Comparison of ENCODE assay signal across 12 cellular contexts in genomic region chr20:58312836-58313235, GRCh38. TPM values are rescaled to one million over a fixed set of nuclear protein-coding genes. Genes with fewer than 3 reads are reported as not detected.
DNase-seq lines count a peak whose midpoint lies in the region; ATAC-seq, FAIRE-seq and TF ChIP-seq lines count a peak whose summit lies in the region.
"Had no signal": no experiment of that assay in that cellular context is flagged by ENCODE, and none has a peak within 500 bp of the region (broad histone marks: within the 10 kb centered on the region; RNA-seq: fewer than 3 reads in every experiment).

No MANE protein-coding gene starts in this region.

- H3K36me3 Mint-ChIP-seq in activated T-cell treated with anti-CD3 and anti-CD28 coated beads, Interleukin-2, amount 50 U/mL, for 24 hours (ENCODE audit: low read depth), result peaks cover 71% of the 10 kb centered on the region

- CTCF ChIA-PET in Panc1 (lab: Charles Lee), result no interaction called here
- CTCF ChIA-PET in K562 (lab: Yijun Ruan, JAX; ENCODE audit: low intra/inter-chr PET ratio), result no interaction called here

- H3K9me3 ChIP-seq in Panc1 (ENCODE audit: control insufficient read depth, insufficient read depth, low read depth, low read length) (no peaks in the 10 kb centered on the region), K562 (replicated peaks; ENCODE audit: control insufficient read depth, insufficient read depth, low read depth, low read length) (no peaks in the 10 kb centered on the region), neutrophil (no peaks in the 10 kb centered on the region), aorta (ENCODE audit: control insufficient read depth, low read length) (no peaks in the 10 kb centered on the region)
- H3K9me3 ChIP-seq: colonic mucosa, SK-N-SH had no signal

- H3K4me1 ChIP-seq in Panc1 (ENCODE audit: control insufficient read depth, insufficient read depth, low read length) (peaks cover 12% of the 10 kb centered on the region; the same call in 1 of the 2 replicates), K562 (replicated peaks in 1 of 2; ENCODE audit: control insufficient read depth in 2 of 2, insufficient read depth in 2 of 2, low read length in 2 of 2) (peaks cover 3 to 10% of the 10 kb centered on the region in 2 experiments; a peak in 2 of 5 replicates), neutrophil (ENCODE audit: control insufficient read depth in 1 of 2, insufficient read depth in 1 of 2, low read depth in 1 of 2, low read length in 1 of 2) (peaks cover 29 to 37% of the 10 kb centered on the region in 2 experiments), aorta (ENCODE audit: control insufficient read depth in 1 of 2, insufficient read depth in 2 of 2, low read length in 2 of 2) (no peaks in the 10 kb centered on the region)

- H3K4me2 ChIP-seq in K562 (ENCODE audit: insufficient read depth, low read length), result no peak overlapping the region
- H3K4me2 ChIP-seq: SK-N-SH had no signal

- H2AFZ ChIP-seq in K562 (ENCODE audit: low read depth, low read length), result no peak overlapping the region

- no peak overlapping the region for H3K9ac ChIP-seq in K562 (ENCODE audit: insufficient read depth in 1 of 2, low read depth in 2 of 2, low read length in 2 of 2)
- H3K9ac ChIP-seq: SK-N-SH had no signal

- no peaks in the 10 kb centered on the region for H3K27me3 Mint-ChIP-seq in activated T-cell treated with anti-CD3 and anti-CD28 coated beads, Interleukin-2, amount 50 U/mL, for 24 hours
- H3K27me3 Mint-ChIP-seq: progenitor cell of endocrine pancreas had no signal

- H3K9me1 ChIP-seq in K562 (ENCODE audit: control insufficient read depth, insufficient read depth, low read length), result peaks cover 3% of the 10 kb centered on the region

- ATAC-seq in Panc1 (no peak), K562 (no peak), aorta (ENCODE audit: low FRiP score) (no peak)

- peak overlapping the region; percentile 91 for H3K27ac Mint-ChIP-seq in activated T-cell treated with anti-CD3 and anti-CD28 coated beads, Interleukin-2, amount 50 U/mL, for 24 hours
- H3K27ac Mint-ChIP-seq: mesothelial cell of epicardium, progenitor cell of endocrine pancreas had no signal

- H3K4me3 ChIP-seq in Panc1 (ENCODE audit: low read depth in 2 of 2, low read length in 2 of 2) (no peak overlapping the region), K562 (no peak overlapping the region), neutrophil (ENCODE audit: low read depth in 1 of 2, low read length in 1 of 2) (no peak overlapping the region), aorta (ENCODE audit: low read length in 2 of 2) (no peak overlapping the region)
- H3K4me3 ChIP-seq: colonic mucosa had no signal

- intact Hi-C loops in Panc1 (cut with micrococcal nuclease; ENCODE audit: unreplicated experiment) (no loop called here), K562 (cut with micrococcal nuclease) (no loop called here), aorta (cut with DNase I) (no loop called here)

- no peak for TF ChIP-seq EP300 in K562 (IDR thresholded peaks at IDR 0.05; ENCODE audit: low read length)

- peaks cover 68% of the 10 kb centered on the region for H3K4me1 Mint-ChIP-seq in activated T-cell treated with anti-CD3 and anti-CD28 coated beads, Interleukin-2, amount 50 U/mL, for 24 hours (ENCODE audit: low read depth)

- no peak for DNase-seq in activated T-cell treated with anti-CD3 and anti-CD28 coated beads, Interleukin-2, amount 50 U/mL, for 24 hours
- DNase-seq in activated T-cell treated with anti-CD3 and anti-CD28 coated beads, Interleukin-2, amount 50 U/mL, for 1 hour, result no peak
- DNase-seq in Panc1 (ENCODE audit: low read depth, low spot score), result no peak
- DNase-seq in K562 (ENCODE audit: extremely low read depth in 1 of 4, low spot score in 3 of 4), result no peak
- DNase-seq in aorta, result no peak
- DNase-seq in COLO829 (ENCODE audit: low spot score), result no peak
- DNase-seq in NCI-H187 treated with DMSO at 0.1 percent for 48 hours (lab: John Stamatoyannopoulos, UW), result no peak
- DNase-seq: colonic mucosa, SK-N-SH had no signal

- WGBS in K562 (ENCODE audit: insufficient coverage, low coverage, missing lambda C conversion rate), result 48% methylated on average over 2 of the region's 2 CpGs
- WGBS in aorta, 2 donors, result 68 to 96% methylated on average over 2 of the region's 2 CpGs

- in situ Hi-C loops in Panc1 (cut with HindIII; ENCODE audit: low pct_unique_long_range_greater_than_20kb, low sequenced_read_pairs), result no loop called here
- in situ Hi-C loops in K562 (cut with MboI), result no loop called here

- H3K27ac ChIP-seq in Panc1 (ENCODE audit: low read length), result no peak overlapping the region
- H3K27ac ChIP-seq in K562 (ENCODE audit: extremely low read depth, low read depth, low read length), result no peak overlapping the region
- H3K27ac ChIP-seq in neutrophil, result peak overlapping the region; percentile 68
- H3K27ac ChIP-seq in aorta (ENCODE audit: low read depth in 1 of 2, low read length in 2 of 2), result no peak overlapping the region
- H3K27ac ChIP-seq: colonic mucosa had no signal

- FAIRE-seq in K562 (lab: Jason Lieb, UNC), result no peak

- peak overlapping the region; percentile 30 for H3K4me3 Mint-ChIP-seq in activated T-cell treated with anti-CD3 and anti-CD28 coated beads, Interleukin-2, amount 50 U/mL, for 24 hours
- H3K4me3 Mint-ChIP-seq: mesothelial cell of epicardium had no signal

- no peak for TF ChIP-seq POLR2A in K562 (conservative IDR thresholded peaks at IDR 0.05)

- H3K79me2 ChIP-seq in K562 (ENCODE audit: control insufficient read depth, insufficient read depth, low read length), result peaks cover 30% of the 10 kb centered on the region

- H3K27me3 ChIP-seq in Panc1 (ENCODE audit: control insufficient read depth, insufficient read depth, low read length), result no peaks in the 10 kb centered on the region
- no peaks in the 10 kb centered on the region for H3K27me3 ChIP-seq in K562 (ENCODE audit: control insufficient read depth in 2 of 2, insufficient read depth in 2 of 2, low read length in 2 of 2)
- no peaks in the 10 kb centered on the region for H3K27me3 ChIP-seq in neutrophil
- no peaks in the 10 kb centered on the region for H3K27me3 ChIP-seq in aorta (ENCODE audit: control insufficient read depth in 1 of 2, insufficient read depth in 2 of 2, low read length in 1 of 2)
- H3K27me3 ChIP-seq: colonic mucosa had no signal

- no peaks in the 10 kb centered on the region for H3K9me3 Mint-ChIP-seq in activated T-cell treated with anti-CD3 and anti-CD28 coated beads, Interleukin-2, amount 50 U/mL, for 24 hours

- TF ChIP-seq CTCF in Panc1 (IDR thresholded peaks at IDR 0.05) (no peak), K562 (IDR thresholded peaks at IDR 0.05 in 2 of 3, conservative IDR thresholded peaks at IDR 0.05 in 1 of 3; ENCODE audit: insufficient read depth in 2 of 3, low read depth in 1 of 3, low read length in 3 of 3) (no peak), neutrophil (IDR thresholded peaks at IDR 0.05) (no peak)

- no peaks in the 10 kb centered on the region; the same call in 1 of the 2 replicates for H4K20me1 ChIP-seq in K562 (replicated peaks; ENCODE audit: control insufficient read depth, insufficient read depth, low read length)

- H3K36me3 ChIP-seq in Panc1 (ENCODE audit: control insufficient read depth, insufficient read depth, low read length) (peaks cover 12% of the 10 kb centered on the region), K562 (ENCODE audit: control insufficient read depth, insufficient read depth, low read length) (peaks cover 54% of the 10 kb centered on the region), neutrophil (peaks cover 34% of the 10 kb centered on the region), aorta (ENCODE audit: control insufficient read depth in 1 of 2, insufficient read depth in 2 of 2, low read length in 1 of 2) (peaks cover 0 to 2% of the 10 kb centered on the region in 2 donors)
- H3K36me3 ChIP-seq: colonic mucosa had no signal

- TSS peak; percentile 14 for BruUV-seq in Panc1 (replicated peaks; lab: Mats Ljungman, UMichigan)
- TSS peak; percentile 5 for BruUV-seq in K562 (replicated peaks; lab: Mats Ljungman, UMichigan)

- no peak for TF ChIP-seq RAD21 in K562 (CRISPR knock-in tag; conservative IDR thresholded peaks at IDR 0.05 in 1 of 2, IDR thresholded peaks at IDR 0.05 in 1 of 2)

- POLR2A ChIA-PET in Panc1 (lab: Charles Lee), result no interaction called here
- POLR2A ChIA-PET in K562 (lab: Yijun Ruan, JAX), result interaction anchor here (0.6 to 0.8 kb wide), 2 partner anchors 19 to 40 kb away, joined by 3 to 4 read pairs; no protein-coding TSS in a partner anchor

TF ChIP-seq in K562, 482 proteins besides CTCF, POLR2A, EP300 and RAD21:
- TF ChIP-seq EHMT2 (IDR thresholded peaks at IDR 0.05), result no peak
- no peak for TF ChIP-seq HCFC1 (IDR thresholded peaks at IDR 0.05; ENCODE audit: low read depth, low read length)
TF ChIP-seq in K562: peak in this region for 0.

RNA-seq across cellular contexts. Expression of gene RAB22A, which starts 3.3 kb away (rescaled TPM):
- total RNA-seq in Panc1 (2021; ENCODE audit: unreplicated experiment), result 21.1 TPM
- polyA plus RNA-seq in Panc1 (2012; ENCODE audit: insufficient read length), result 7.8 TPM
- total RNA-seq in K562 (2011; cell fraction: chromatin; rRNA removed; ENCODE audit: low replicate concordance), result 15.9 and 20.0 TPM in 2 replicates
- total RNA-seq in K562 (2011; cell fraction: nucleolus; rRNA removed), result 9.2 and 10.4 TPM in 2 replicates
- total RNA-seq in K562 (2011; cell fraction: nucleoplasm; rRNA removed), result 21.1 and 38.6 TPM in 2 replicates
- total RNA-seq in K562 (2014; rRNA removed), result 5.3 and 8.0 TPM in 2 replicates
- 6.9 and 7.5 TPM in 2 replicates for total RNA-seq in K562 (2014; rRNA removed; fragmentation: Illumina TruSeq; extraction: Trizol)
- 6.4 and 7.4 TPM in 2 replicates for total RNA-seq in K562 (2015; rRNA removed; fragmentation: Illumina TruSeq; extraction: Trizol)
- total RNA-seq in K562 (2021), result 6.7 and 7.3 TPM in 2 replicates
- polyA plus RNA-seq in K562 (2011; rRNA removed), result 5.7 and 7.6 TPM in 2 replicates
- polyA plus RNA-seq in K562 (2011; cell fraction: cytosol; rRNA removed), result 3.0 and 3.8 TPM in 2 replicates
- polyA plus RNA-seq in K562 (2011; cell fraction: nucleus; rRNA removed), result 5.7 and 8.3 TPM in 2 replicates
- polyA plus RNA-seq in K562 (2012), result 3.6 and 4.6 TPM in 2 replicates
- 3.8 and 4.2 TPM in 2 replicates for polyA plus RNA-seq in K562 (2014; fragmentation: Illumina TruSeq; extraction: Trizol)
- polyA plus RNA-seq in K562 (2014; fragmentation: Nextera tagmentation; extraction: Ambion mirVana), result 1 to 10 TPM; 1.1 to 1.9 TPM
- 4.3 and 5.4 TPM in 2 replicates for polyA plus RNA-seq in K562 (2014; rRNA removed)
- polyA minus RNA-seq in K562 (2011; rRNA and poly(A)+ RNA removed), result 12.2 and 15.9 TPM in 2 replicates
- polyA minus RNA-seq in K562 (2011; cell fraction: cytosol; rRNA and poly(A)+ RNA removed), result 3.1 and 6.3 TPM in 2 replicates
- polyA minus RNA-seq in K562 (2011; cell fraction: nucleus; rRNA and poly(A)+ RNA removed), result 9.6 and 11.8 TPM in 2 replicates
- 10 to 100 TPM; 21.8 to 26.8 TPM for total RNA-seq in aorta
- polyA plus RNA-seq in aorta, result 10 to 100 TPM in 1 of 2 donors, 1 to 10 TPM in 1; 7.3 to 13.0 TPM
